1 cellular context compared by ENCODE assay signal in genomic region chr20:63216041-63216848, GRCh38.
TF ChIP-seq lines count a peak whose summit lies in the region.

TSS of gene YTHDF1 (minus strand) at chr20:63216131. CDS start at chr20:63215892, 239 bp downstream.

TF ChIP-seq in HepG2, 621 proteins besides CTCF, POLR2A, EP300 and RAD21 (continued from another document and continues in another):
- TF ChIP-seq AHDC1 (CRISPR knock-in tag; IDR thresholded peaks at IDR 0.05; ENCODE audit: borderline replicate concordance): no peak
- peak; percentile 91 for TF ChIP-seq IRF9 (CRISPR knock-in tag; IDR thresholded peaks at IDR 0.05; ENCODE audit: borderline replicate concordance)
- peak; percentile 91 for TF ChIP-seq THAP8 (CRISPR knock-in tag; IDR thresholded peaks at IDR 0.05; ENCODE audit: borderline replicate concordance)
- peak; percentile 96; the same call in 1 of the 2 replicates for TF ChIP-seq ZNF138 (CRISPR knock-in tag; IDR thresholded peaks at IDR 0.05; ENCODE audit: low read depth)
- TF ChIP-seq SCMH1 (CRISPR knock-in tag; IDR thresholded peaks at IDR 0.05; ENCODE audit: borderline replicate concordance): no peak
- TF ChIP-seq ZNF30 (CRISPR knock-in tag; IDR thresholded peaks at IDR 0.05): peak; percentile 98
- peak; percentile 88 for TF ChIP-seq ZSCAN29 (CRISPR knock-in tag; conservative IDR thresholded peaks at IDR 0.05)
- peak; percentile 79; the same call in 1 of the 2 replicates for TF ChIP-seq MLX (CRISPR knock-in tag; IDR thresholded peaks at IDR 0.05)
- TF ChIP-seq IKZF4 (CRISPR knock-in tag; IDR thresholded peaks at IDR 0.05; ENCODE audit: borderline replicate concordance, low read depth, not compliant biosample characterization): peak; percentile 98
- TF ChIP-seq PPARG (CRISPR knock-in tag; conservative IDR thresholded peaks at IDR 0.05): peak; percentile 58; the same call in 1 of the 2 replicates
- TF ChIP-seq ZSCAN30 (CRISPR knock-in tag; IDR thresholded peaks at IDR 0.05): no peak; the same call in 1 of the 2 replicates
- TF ChIP-seq ZBTB20 (CRISPR knock-in tag; IDR thresholded peaks at IDR 0.05; ENCODE audit: borderline replicate concordance, low read depth): peak; percentile 89; the same call in 1 of the 2 replicates
- no peak for TF ChIP-seq MBNL3 (CRISPR knock-in tag; conservative IDR thresholded peaks at IDR 0.05)
- TF ChIP-seq CEBPG (CRISPR knock-in tag; IDR thresholded peaks at IDR 0.05): peak; percentile 55
- peak; percentile 98 for TF ChIP-seq FOXC1 (CRISPR knock-in tag; IDR thresholded peaks at IDR 0.05; ENCODE audit: borderline replicate concordance)
- peak; percentile 95 for TF ChIP-seq IRF1 (CRISPR knock-in tag; IDR thresholded peaks at IDR 0.05; ENCODE audit: low read depth)
- no peak for TF ChIP-seq HOMEZ (CRISPR knock-in tag; IDR thresholded peaks at IDR 0.05; ENCODE audit: low read depth)
- peak; percentile 87; the same call in 1 of the 2 replicates for TF ChIP-seq ZNF790 (CRISPR knock-in tag; IDR thresholded peaks at IDR 0.05; ENCODE audit: borderline replicate concordance)
- peak; percentile 99 for TF ChIP-seq ZNF343 (CRISPR knock-in tag; IDR thresholded peaks at IDR 0.05)
- peak; percentile 87 for TF ChIP-seq TIGD3 (CRISPR knock-in tag; IDR thresholded peaks at IDR 0.05; ENCODE audit: borderline replicate concordance)
- peak; percentile 86 for TF ChIP-seq GABPB1 (CRISPR knock-in tag; IDR thresholded peaks at IDR 0.05)
- TF ChIP-seq GATA4 (IDR thresholded peaks at IDR 0.05; ENCODE audit: borderline replicate concordance, low read depth): peak; percentile 60; the same call in 1 of the 2 replicates
- TF ChIP-seq ZNF101 (CRISPR knock-in tag; IDR thresholded peaks at IDR 0.05; ENCODE audit: borderline replicate concordance, low read depth): peak; percentile 94; the same call in 1 of the 2 replicates
- no peak for TF ChIP-seq ZNF652 (CRISPR knock-in tag; IDR thresholded peaks at IDR 0.05; ENCODE audit: borderline replicate concordance, low read depth)
- no peak for TF ChIP-seq PHB2 (IDR thresholded peaks at IDR 0.05; ENCODE audit: partially characterized antibody)
- peak; percentile 23 for TF ChIP-seq AGO2 (optimal IDR thresholded peaks at IDR 0.05; ENCODE audit: low read depth, low read length)
- TF ChIP-seq PRDM10 (CRISPR knock-in tag; IDR thresholded peaks at IDR 0.05; ENCODE audit: low read depth): 0 out of 2 replicates have a peak, but pooled peaks have one; percentile 33
- peak; percentile 88 for TF ChIP-seq ZNF781 (CRISPR knock-in tag; IDR thresholded peaks at IDR 0.05; ENCODE audit: borderline replicate concordance, not compliant biosample characterization)
- TF ChIP-seq FOXK2 (IDR thresholded peaks at IDR 0.05): no peak
- no peak; the same call in 1 of the 2 replicates for TF ChIP-seq GLI4 (CRISPR knock-in tag; IDR thresholded peaks at IDR 0.05; ENCODE audit: borderline replicate concordance)
- TF ChIP-seq ZNF768 (CRISPR knock-in tag; IDR thresholded peaks at IDR 0.05): peak; percentile 86
- peak; percentile 92 for TF ChIP-seq ARHGAP35 (CRISPR knock-in tag; IDR thresholded peaks at IDR 0.05; ENCODE audit: borderline replicate concordance)
- TF ChIP-seq ZNF678 (CRISPR knock-in tag; IDR thresholded peaks at IDR 0.05): peak; percentile 98
- TF ChIP-seq RORA (CRISPR knock-in tag; IDR thresholded peaks at IDR 0.05): no peak
- no peak for TF ChIP-seq NFE2 (CRISPR knock-in tag; IDR thresholded peaks at IDR 0.05)
- TF ChIP-seq ZNF615 (CRISPR knock-in tag; IDR thresholded peaks at IDR 0.05; ENCODE audit: borderline replicate concordance): peak; percentile 91; the same call in 1 of the 2 replicates
- peak; percentile 98 for TF ChIP-seq ZNF501 (CRISPR knock-in tag; IDR thresholded peaks at IDR 0.05)
- peak; percentile 93 for TF ChIP-seq YY1 (IDR thresholded peaks at IDR 0.05; ENCODE audit: insufficient read depth, insufficient replicate concordance, low read depth, low read length)
- TF ChIP-seq CEBPZ (IDR thresholded peaks at IDR 0.05; ENCODE audit: low read length): no peak
- peak; percentile 39; the same call in 1 of the 2 replicates for TF ChIP-seq THYN1 (CRISPR knock-in tag; IDR thresholded peaks at IDR 0.05; ENCODE audit: borderline replicate concordance, low read depth)
